In the genomic region with DNA sequence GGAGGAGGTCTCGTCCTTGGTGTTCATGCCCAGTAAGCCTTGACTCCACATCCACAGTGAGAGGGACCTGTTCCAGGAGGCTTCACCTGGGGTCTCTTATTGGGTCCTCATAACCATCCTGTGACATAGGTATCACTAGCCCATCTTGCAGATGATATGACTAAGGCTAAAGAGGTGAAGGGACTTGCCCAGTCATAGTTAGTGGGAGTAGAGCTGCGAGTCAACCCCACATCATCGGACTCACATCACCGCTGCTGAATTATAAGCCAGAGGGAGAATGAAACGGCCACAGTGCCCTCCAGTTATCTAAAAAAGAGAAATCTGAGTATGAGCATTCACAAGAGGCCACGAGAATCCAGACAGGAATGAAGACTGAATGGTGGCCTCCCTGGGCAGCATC, we compare ENCODE assay signal across 15 cellular contexts.
DNase-seq lines count a peak whose midpoint lies in the region; ATAC-seq lines count a peak whose summit lies in the region.
"Had no signal": no experiment of that assay in that cellular context is flagged by ENCODE, and none has a peak within 500 bp of the region (broad histone marks: within the 10 kb centered on the region; RNA-seq: fewer than 3 reads in every experiment).

No MANE protein-coding gene starts in this region.

- no peak overlapping the region for H2AFZ ChIP-seq in GM23248

- no peak overlapping the region for H3K4me2 ChIP-seq in GM23248 (ENCODE audit: unreplicated experiment)

- peaks cover 94% of the 10 kb centered on the region for H3F3A ChIP-seq in GM23248 (ENCODE audit: insufficient read depth)

- no peaks in the 10 kb centered on the region for H3K9me2 ChIP-seq in GM23248 (ENCODE audit: insufficient read depth)

- 0 out of 2 replicates have a peak, but pooled peaks cover 4% of the 10 kb centered on the region for H3K4me1 ChIP-seq in GM23248 (ENCODE audit: insufficient read depth)
- H3K4me1 ChIP-seq: BE2C had no signal

- H3K4me3 ChIP-seq in GM23248: no peak overlapping the region

- DNase-seq in Daoy (ENCODE audit: low read depth): peak; percentile 40
- DNase-seq in GM23248: peak; percentile 69
- DNase-seq in RPMI7951 (ENCODE audit: low read depth): peak; percentile 17
- peak; percentile 35 for DNase-seq in kidney tubule cell (ENCODE audit: low spot score)
- DNase-seq in Kasumi-1 (lab: John Stamatoyannopoulos, UW): no peak
- DNase-seq: BE2C; CD8-positive, alpha-beta memory T cell; MV-4-11; NCI-H1436 treated with DMSO at 0.1 percent for 48 hours; NCI-H2227 treated with DMSO at 0.1 percent for 48 hours; NCI-H526 treated with DMSO at 0.1 percent for 48 hours; SHP77 had no signal

- H3K9ac ChIP-seq in GM23248: no peak overlapping the region

- no peaks in the 10 kb centered on the region for H3K79me2 ChIP-seq in GM23248 (ENCODE audit: insufficient read depth)

- no peak for ATAC-seq in HG03439 (IDR thresholded peaks at IDR 0.05; ENCODE audit: unreplicated experiment)
- no peak for ATAC-seq in HG03571 (IDR thresholded peaks at IDR 0.05; ENCODE audit: unreplicated experiment)
- ATAC-seq: SK-N-SH treated with all-trans-retinoic acid at 6 μM for 48 hours had no signal

- in situ Hi-C loops in GM23248 (cut with MboI): no loop called here

- no peaks in the 10 kb centered on the region for H4K20me1 ChIP-seq in GM23248 (ENCODE audit: insufficient read depth)

- H3K36me3 ChIP-seq in GM23248 (ENCODE audit: low read depth): peaks cover 47% of the 10 kb centered on the region
- H3K36me3 ChIP-seq: BE2C had no signal

- peak overlapping the region; percentile 29 for H3K27ac ChIP-seq in GM23248

- WGBS in GM23248 (ENCODE audit: low coverage in 1 of 2, low lambda C conversion rate in 2 of 2, missing lambda C conversion rate in 2 of 2), 2 experiments: 41 to 51% methylated on average over 6 of the region's 6 CpGs

- no peaks in the 10 kb centered on the region for H3K27me3 ChIP-seq in GM23248 (replicated peaks; ENCODE audit: insufficient read depth)
- H3K27me3 ChIP-seq: BE2C had no signal

- no peaks in the 10 kb centered on the region for H3K9me3 ChIP-seq in GM23248 (ENCODE audit: low read depth)
- H3K9me3 ChIP-seq: BE2C had no signal

Comparison
In these comparisons a context has a peak if more than half of its experiments do, and no peak if none do; other contexts are left out.
1. DNase-seq: peak in Daoy (single experiment), GM23248 (single experiment), RPMI7951 (single experiment) and kidney tubule cell (single experiment); none in Kasumi-1 (0 of 2).